ENCODE assay signal across 1 cellular context in genomic region chr3:168544097-168544957, GRCh38.
TF ChIP-seq lines count a peak whose summit lies in the region.

No MANE protein-coding gene starts in this region.

TF ChIP-seq in SK-N-SH, 30 proteins besides CTCF, POLR2A, EP300 and RAD21 (continued from another document):
- TF ChIP-seq MAX (IDR thresholded peaks at IDR 0.05; ENCODE audit: low read depth) (no peak), IRF3 (IDR thresholded peaks at IDR 0.05; ENCODE audit: low read depth, low read length) (no peak), RXRA (IDR thresholded peaks at IDR 0.05; ENCODE audit: borderline replicate concordance, low read depth) (no peak), USF2 (IDR thresholded peaks at IDR 0.05; ENCODE audit: borderline replicate concordance, low read depth, low read length) (no peak), GATA2 (CRISPR knock-in tag; IDR thresholded peaks at IDR 0.05) (no peak), FOXJ3 (CRISPR knock-in tag; IDR thresholded peaks at IDR 0.05) (no peak), GABPA (IDR thresholded peaks at IDR 0.05; ENCODE audit: low read depth) (no peak), FOXM1 (IDR thresholded peaks at IDR 0.05; ENCODE audit: low read depth) (no peak)
